In genomic region chr5:145495741-145496140, GRCh38 we compare ENCODE assay signal across 11 cellular contexts.
DNase-seq lines count a peak whose midpoint lies in the region; ATAC-seq, FAIRE-seq and TF ChIP-seq lines count a peak whose summit lies in the region.
"Had no signal": no experiment of that assay in that cellular context is flagged by ENCODE, and none has a peak within 500 bp of the region (broad histone marks: within the 10 kb centered on the region; RNA-seq: fewer than 3 reads in every experiment).

No MANE protein-coding gene starts in this region.

- POLR2A ChIA-PET in HepG2 (lab: Yijun Ruan, JAX), result no interaction called here

- H3K27ac Mint-ChIP-seq in endodermal cell (no peak overlapping the region), H9 (no peak overlapping the region)

- H3K27me3 ChIP-seq in mammary epithelial cell (ENCODE audit: insufficient read depth, low read length), result no peaks in the 10 kb centered on the region
- H3K27me3 ChIP-seq in HepG2 (ENCODE audit: control insufficient read depth in 1 of 2, insufficient read depth in 2 of 2, low read length in 2 of 2), result no peaks in the 10 kb centered on the region
- H3K27me3 ChIP-seq in endodermal cell (ENCODE audit: control insufficient read depth, insufficient read depth, low read length, poor library complexity, severe bottlenecking), result peaks cover 62% of the 10 kb centered on the region
- no peaks in the 10 kb centered on the region; the same call in 1 of the 2 replicates for H3K27me3 ChIP-seq in H9 (ENCODE audit: insufficient read depth, low read length)
- H3K27me3 ChIP-seq in BE2C, result no peaks in the 10 kb centered on the region

- H2BK15ac ChIP-seq in H9 (ENCODE audit: low read depth, low read length), result no peak overlapping the region

- FAIRE-seq in HepG2 (lab: Jason Lieb, UNC), result no peak

- H4K20me1 ChIP-seq in mammary epithelial cell (ENCODE audit: insufficient read depth, low read length), result no peaks in the 10 kb centered on the region
- no peaks in the 10 kb centered on the region for H4K20me1 ChIP-seq in HepG2 (ENCODE audit: insufficient read depth, low read length)
- H4K20me1 ChIP-seq in H9 (ENCODE audit: control insufficient read depth, insufficient read depth, insufficient read length), result no peaks in the 10 kb centered on the region

- H3K4me3 ChIP-seq in mammary epithelial cell (replicated peaks in 1 of 3; ENCODE audit: insufficient read depth in 1 of 3, low read depth in 2 of 3, low read length in 3 of 3) (no peak overlapping the region), HepG2 (replicated peaks in 1 of 3; ENCODE audit: insufficient read depth in 1 of 3, low read depth in 2 of 3, low read length in 3 of 3) (no peak overlapping the region), endodermal cell (ENCODE audit: low read length) (no peak overlapping the region), BE2C (ENCODE audit: low read depth, low read length) (no peak overlapping the region)
- H3K4me3 ChIP-seq: left ventricle myocardium inferior had no signal

- no peaks in the 10 kb centered on the region for H3K36me3 ChIP-seq in mammary epithelial cell (ENCODE audit: insufficient read depth, low read length)
- H3K36me3 ChIP-seq in HepG2 (replicated peaks in 1 of 2; ENCODE audit: control insufficient read depth in 1 of 2, insufficient read depth in 2 of 2, low read length in 2 of 2), result no peaks in the 10 kb centered on the region
- H3K36me3 ChIP-seq in endodermal cell (ENCODE audit: control insufficient read depth, insufficient read depth, low read length), result no peaks in the 10 kb centered on the region
- no peaks in the 10 kb centered on the region for H3K36me3 ChIP-seq in BE2C
- H3K36me3 ChIP-seq: left ventricle myocardium inferior had no signal

- TF ChIP-seq CTCF in AG09319 (IDR thresholded peaks at IDR 0.05; ENCODE audit: low read depth, low read length), result no peak
- TF ChIP-seq CTCF in mammary epithelial cell (conservative IDR thresholded peaks at IDR 0.05 in 1 of 2, IDR thresholded peaks at IDR 0.05 in 1 of 2; ENCODE audit: extremely low read depth in 1 of 2, insufficient read depth in 1 of 2, low read depth in 1 of 2, low read length in 2 of 2), result no peak
- TF ChIP-seq CTCF in HepG2 (CRISPR knock-in tag; IDR thresholded peaks at IDR 0.05), result no peak
- no peak for TF ChIP-seq CTCF in endodermal cell (conservative IDR thresholded peaks at IDR 0.05)
- no peak for TF ChIP-seq CTCF in H9 (conservative IDR thresholded peaks at IDR 0.05)
- no peak for TF ChIP-seq CTCF in BE2C (IDR thresholded peaks at IDR 0.05; ENCODE audit: low read depth, low read length)

- no peak overlapping the region for H3K14ac ChIP-seq in H9 (ENCODE audit: insufficient read depth, low read length)

- BruUV-seq in mammary epithelial cell (replicated peaks; lab: Mats Ljungman, UMichigan) (no TSS peak), HepG2 (replicated peaks; lab: Mats Ljungman, UMichigan) (no TSS peak)

- H3K36me3 Mint-ChIP-seq in endodermal cell (ENCODE audit: low read depth), result no peaks in the 10 kb centered on the region
- H3K36me3 Mint-ChIP-seq in H9 (ENCODE audit: insufficient read depth in 1 of 3, low read depth in 3 of 3), result no peaks in the 10 kb centered on the region

- H4K91ac ChIP-seq in H9 (ENCODE audit: insufficient read length, low read depth, low read length), result no peak overlapping the region

- H3K79me2 ChIP-seq in mammary epithelial cell (ENCODE audit: insufficient read depth, low read length) (no peaks in the 10 kb centered on the region), HepG2 (ENCODE audit: insufficient read depth, low read length) (no peaks in the 10 kb centered on the region), H9 (ENCODE audit: insufficient read depth, low read length) (no peaks in the 10 kb centered on the region)

- H3K23me2 ChIP-seq in H9 (ENCODE audit: insufficient read length, low read depth, low read length, poor library complexity, severe bottlenecking), result no peaks in the 10 kb centered on the region

- peak; percentile 35 for DNase-seq in AG09319 (ENCODE audit: extremely low read depth, low read depth)
- DNase-seq in LHCN-M2 (ENCODE audit: low read depth), result peak; percentile 93
- DNase-seq in mammary epithelial cell, result peak; percentile 77
- DNase-seq in HepG2 (ENCODE audit: low spot score), result peak; percentile 2
- DNase-seq in endodermal cell, result no peak
- no peak for DNase-seq in H9
- DNase-seq in BE2C, result no peak
- DNase-seq: cortex of kidney, left ventricle myocardium inferior, SHP77 had no signal

- no peak overlapping the region for H3K4me3 Mint-ChIP-seq in endodermal cell
- H3K4me3 Mint-ChIP-seq in H9, result no peak overlapping the region

- TF ChIP-seq POLR2A in HepG2 (IDR thresholded peaks at IDR 0.05; ENCODE audit: insufficient read depth in 1 of 2, low read depth in 2 of 2, low read length in 2 of 2), result no peak

- H3K27ac ChIP-seq in mammary epithelial cell (ENCODE audit: insufficient read depth, low read depth, low read length) (no peak overlapping the region), HepG2 (ENCODE audit: extremely low read length, insufficient read depth, low read length) (no peak overlapping the region), endodermal cell (ENCODE audit: low read depth, low read length) (no peak overlapping the region), H9 (ENCODE audit: insufficient read length, low read depth, low read length) (no peak overlapping the region)
- H3K27ac ChIP-seq: left ventricle myocardium inferior had no signal

- no peak for ATAC-seq in HepG2
- ATAC-seq in GM21390 (IDR thresholded peaks at IDR 0.05; ENCODE audit: unreplicated experiment), result no peak

- H2BK5ac ChIP-seq in H9 (ENCODE audit: insufficient read length, low read length), result no peak overlapping the region

- H3K9me3 Mint-ChIP-seq in endodermal cell, result peaks cover 5% of the 10 kb centered on the region
- H3K9me3 Mint-ChIP-seq in H9, result no peaks in the 10 kb centered on the region

- H3K4me1 ChIP-seq in mammary epithelial cell (ENCODE audit: insufficient read depth, low read length), result peaks cover 10% of the 10 kb centered on the region
- H3K4me1 ChIP-seq in HepG2 (ENCODE audit: insufficient read depth, low read length), result peaks cover 9% of the 10 kb centered on the region; the same call in 1 of the 2 replicates
- H3K4me1 ChIP-seq in endodermal cell (ENCODE audit: control insufficient read depth, insufficient read depth, low read length), result no peaks in the 10 kb centered on the region
- no peaks in the 10 kb centered on the region for H3K4me1 ChIP-seq in H9 (ENCODE audit: insufficient read depth, low read length)
- H3K4me1 ChIP-seq in BE2C, result no peaks in the 10 kb centered on the region
- H3K4me1 ChIP-seq: left ventricle myocardium inferior had no signal

- no peak overlapping the region for H3K23ac ChIP-seq in H9 (ENCODE audit: insufficient read length, low read depth, low read length)

- H3K4me1 Mint-ChIP-seq in endodermal cell (peaks cover 9% of the 10 kb centered on the region), H9 (peaks cover 11 to 17% of the 10 kb centered on the region in 2 experiments)

- TF ChIP-seq EP300 in HepG2 (IDR thresholded peaks at IDR 0.05; ENCODE audit: low read depth in 2 of 2, low read length in 2 of 2) (no peak), HepG2 (CRISPR knock-in tag; IDR thresholded peaks at IDR 0.05; ENCODE audit: borderline replicate concordance) (no peak)

- CTCF ChIA-PET in mammary epithelial cell (lab: Charles Lee; ENCODE audit: low non-redundant PET), result interaction anchor here (0.6 kb wide), 1 partner anchor 149 kb away, joined by 5 read pairs; no protein-coding TSS in a partner anchor
- CTCF ChIA-PET in HepG2 (lab: Yijun Ruan, JAX; ENCODE audit: low intra/inter-chr PET ratio, low total read pairs), result no interaction called here

- no peak overlapping the region for H2BK20ac ChIP-seq in H9 (ENCODE audit: low read depth, low read length, poor library complexity, severe bottlenecking)

- no peak for TF ChIP-seq RAD21 in HepG2 (CRISPR knock-in tag; IDR thresholded peaks at IDR 0.05)

- in situ Hi-C loops in mammary epithelial cell (cut with MboI; ENCODE audit: low sequenced_read_pairs in 2 of 2) (no loop called here), HepG2 (cut with HindIII; ENCODE audit: extremely low pct_ligation_motif_present, low pct_unique_long_range_greater_than_20kb) (no loop called here)

- no peak overlapping the region for H3T11ph ChIP-seq in H9 (ENCODE audit: low read length)

- no peaks in the 10 kb centered on the region for H3K9me3 ChIP-seq in mammary epithelial cell (replicated peaks; ENCODE audit: insufficient read depth, low read length)
- H3K9me3 ChIP-seq in HepG2 (ENCODE audit: low read length), result no peaks in the 10 kb centered on the region
- H3K9me3 ChIP-seq in endodermal cell (ENCODE audit: control insufficient read depth, low read length), result peaks cover 17% of the 10 kb centered on the region
- no peaks in the 10 kb centered on the region for H3K9me3 ChIP-seq in H9 (ENCODE audit: control insufficient read depth, low read depth, low read length)
- no peaks in the 10 kb centered on the region for H3K9me3 ChIP-seq in BE2C
- H3K9me3 ChIP-seq: left ventricle myocardium inferior had no signal

- no peak overlapping the region for H2BK12ac ChIP-seq in H9 (ENCODE audit: insufficient read length, low read depth, low read length)

- no peak overlapping the region for H2AK5ac ChIP-seq in H9 (ENCODE audit: insufficient read length, low read length)

- intact Hi-C loops in mammary epithelial cell (cut with micrococcal nuclease), result no loop called here
- intact Hi-C loops in HepG2 (cut with micrococcal nuclease; ENCODE audit: unreplicated experiment), result no loop called here

- no peaks in the 10 kb centered on the region for H3K79me1 ChIP-seq in H9 (ENCODE audit: insufficient read depth, low read depth, low read length, poor library complexity, severe bottlenecking)

- no peak overlapping the region for H3K56ac ChIP-seq in H9 (ENCODE audit: insufficient read length, low read depth, low read length)

- H2AFZ ChIP-seq in mammary epithelial cell (ENCODE audit: low read depth, low read length) (no peak overlapping the region), HepG2 (ENCODE audit: low read length) (no peak overlapping the region), H9 (ENCODE audit: low read length) (no peak overlapping the region)

- no peak overlapping the region for H3K18ac ChIP-seq in H9 (ENCODE audit: insufficient read length, low read depth, low read length)

- peak overlapping the region; percentile 20 for H3K4me2 ChIP-seq in mammary epithelial cell (ENCODE audit: insufficient read depth, low read depth, low read length)
- no peak overlapping the region for H3K4me2 ChIP-seq in HepG2 (ENCODE audit: low read depth, low read length)
- no peak overlapping the region for H3K4me2 ChIP-seq in H9 (ENCODE audit: insufficient read depth, insufficient read length, low read length)

- no peak overlapping the region for H4K5ac ChIP-seq in H9 (ENCODE audit: insufficient read length, low read depth, low read length)

- no peak overlapping the region for H2BK120ac ChIP-seq in H9 (ENCODE audit: low read depth, low read length, poor library complexity, severe bottlenecking)

- WGBS in mammary epithelial cell (ENCODE audit: low coverage, missing lambda C conversion rate), result 24% methylated on average over 2 of the region's 2 CpGs
- 38% methylated on average over 2 of the region's 2 CpGs for WGBS in HepG2 (ENCODE audit: low lambda C conversion rate)
- WGBS in endodermal cell (ENCODE audit: insufficient coverage in 1 of 2, insufficient read length in 1 of 2), 2 experiments, result 94 to 96% methylated on average over 2 of the region's 2 CpGs
- no CpG with 5 or more reads among the region's 2 CpGs for WGBS in H9 (ENCODE audit: extremely low coverage, insufficient read length, low lambda C conversion rate)

- no peak overlapping the region for H3K4ac ChIP-seq in H9 (ENCODE audit: low read depth, low read length)

- H4K8ac ChIP-seq in H9 (replicated peaks; ENCODE audit: insufficient read length, low read depth, low read length), result no peak overlapping the region

- H3K9ac ChIP-seq in mammary epithelial cell (ENCODE audit: insufficient read depth, low read length) (no peak overlapping the region), HepG2 (ENCODE audit: insufficient read depth, low read depth, low read length) (no peak overlapping the region), endodermal cell (ENCODE audit: extremely low read depth, low read length, poor library complexity, severe bottlenecking) (no peak overlapping the region), H9 (ENCODE audit: extremely low read depth, insufficient read length, low read length) (no peak overlapping the region)

- dilution Hi-C loops in mammary epithelial cell (cut with HindIII; ENCODE audit: low sequenced_read_pairs), result no loop called here

- H3K27me3 Mint-ChIP-seq in endodermal cell (ENCODE audit: insufficient read depth) (peaks cover 40% of the 10 kb centered on the region), H9 (ENCODE audit: low read depth) (no peaks in the 10 kb centered on the region)

Comparison
In these comparisons a context has a peak if more than half of its experiments do, and no peak if none do; other contexts are left out.
1. DNase-seq: peak in AG09319 (single experiment), LHCN-M2 (single experiment), mammary epithelial cell (single experiment) and HepG2 (single experiment); none in endodermal cell (single experiment), H9 (single experiment) and BE2C (single experiment).